Comparison of ENCODE assay signal across 18 cellular contexts in the genomic region with DNA sequence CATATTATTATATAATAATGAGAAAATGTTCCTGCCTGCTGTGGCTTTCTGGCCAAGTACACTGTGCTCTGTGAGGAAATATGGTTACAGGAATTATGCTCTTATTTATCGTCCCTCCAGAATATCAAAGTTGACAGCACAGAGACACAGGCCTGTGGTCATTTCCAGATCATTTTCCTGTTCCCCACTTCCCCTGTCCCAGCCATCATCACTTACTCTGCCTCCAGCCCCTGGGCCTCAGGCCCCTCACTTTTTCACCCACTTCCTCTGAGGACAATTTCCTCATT. TPM values are rescaled to one million over a fixed set of nuclear protein-coding genes. Genes with fewer than 3 reads are reported as not detected.
DNase-seq lines count a peak whose midpoint lies in the region; ATAC-seq and TF ChIP-seq lines count a peak whose summit lies in the region.
"Had no signal": no experiment of that assay in that cellular context is flagged by ENCODE, and none has a peak within 500 bp of the region (broad histone marks: within the 10 kb centered on the region; RNA-seq: fewer than 3 reads in every experiment).

No MANE protein-coding gene starts in this region.

- H3K79me2 ChIP-seq in Karpas-422 (ENCODE audit: low read length) = no peaks in the 10 kb centered on the region

- H3K4me1 ChIP-seq in Karpas-422 (ENCODE audit: low read length) (peaks cover 47% of the 10 kb centered on the region), lower lobe of right lung (peaks cover 40% of the 10 kb centered on the region)

- H3K27me3 ChIP-seq in Karpas-422 (ENCODE audit: low read length) = no peaks in the 10 kb centered on the region
- no peaks in the 10 kb centered on the region for H3K27me3 ChIP-seq in lower lobe of right lung (ENCODE audit: low read depth)

- H4K20me1 ChIP-seq in Karpas-422 (ENCODE audit: insufficient read depth, low read depth, low read length) = no peaks in the 10 kb centered on the region

- no peak overlapping the region for H3K27ac ChIP-seq in Karpas-422 (ENCODE audit: low read length)
- peak overlapping the region; percentile 71 for H3K27ac ChIP-seq in lower lobe of right lung
- H3K27ac ChIP-seq in temporal lobe (ENCODE audit: low read depth, low read length) = peak overlapping the region; percentile 52

- no peak overlapping the region for H3K4me2 ChIP-seq in Karpas-422 (ENCODE audit: low read depth, low read length, poor library complexity, severe bottlenecking)

- H2AFZ ChIP-seq in Karpas-422 (ENCODE audit: low read length) = no peak overlapping the region

- H3K36me3 ChIP-seq in Karpas-422 (ENCODE audit: insufficient read depth, low read length) (no peaks in the 10 kb centered on the region), lower lobe of right lung (no peaks in the 10 kb centered on the region)

- H3K9ac ChIP-seq in Karpas-422 (ENCODE audit: low read length) = 0 out of 2 replicates have a peak overlapping the region, but pooled peaks have one; percentile 36

- H3K9me3 ChIP-seq in Karpas-422 (ENCODE audit: low read length) (no peaks in the 10 kb centered on the region), lower lobe of right lung (no peaks in the 10 kb centered on the region)

- ATAC-seq in lower lobe of right lung (no peak), GM18907 (IDR thresholded peaks at IDR 0.05; ENCODE audit: unreplicated experiment) (no peak)

- DNase-seq in Karpas-422 = no peak
- peak; percentile 36 for DNase-seq in UCSD-AML1 (lab: John Stamatoyannopoulos, UW; ENCODE audit: unreplicated experiment)
- no peak for DNase-seq in lower lobe of right lung
- DNase-seq in foreskin fibroblast = no peak
- no peak for DNase-seq in NCI-H345 treated with DMSO at 0.1 percent for 48 hours (lab: John Stamatoyannopoulos, UW; ENCODE audit: unreplicated experiment)
- DNase-seq: activated CD4-positive, alpha-beta T cell treated with anti-CD3 and anti-CD28 coated beads, Interleukin-2, amount 10 ng/mL, durations not matched to agents 7 days and 5 days; activated naive CD4-positive, alpha-beta T cell treated with anti-CD3 and anti-CD28 coated beads, Interleukin-2, amount 50 U/mL, for 16 hours; Calu3; immature natural killer cell; NCI-H2029; NCI-H524; stimulated activated naive CD4-positive, alpha-beta T cell treated with Interleukin-2 at 50 U/mL for 16 hours had no signal

- TF ChIP-seq CTCF in lower lobe of right lung (IDR thresholded peaks at IDR 0.05) (no peak), foreskin fibroblast (IDR thresholded peaks at IDR 0.05; ENCODE audit: low read depth, low read length) (no peak)

- intact Hi-C loops in lower lobe of right lung (cut with DNase I) = no loop called here

- H3K9me2 ChIP-seq in Karpas-422 (replicated peaks; ENCODE audit: insufficient read depth, low read length) = no peaks in the 10 kb centered on the region

- no peak overlapping the region for H3K4me3 ChIP-seq in Karpas-422 (ENCODE audit: low read length)
- no peak overlapping the region for H3K4me3 ChIP-seq in lower lobe of right lung
- no peak overlapping the region for H3K4me3 ChIP-seq in foreskin fibroblast (ENCODE audit: low read depth in 1 of 2, low read length in 2 of 2)

RNA-seq across cellular contexts. Expression of gene MAB21L3, which starts 53.6 kb away (rescaled TPM):
- not detected in 2 replicates for total RNA-seq in Karpas-422 (2014; rRNA removed; shearing (Covaris generic); ENCODE audit: low replicate concordance)
- total RNA-seq in lower lobe of right lung (1.2 TPM), temporal lobe (under 0.01 TPM)
- total RNA-seq: activated CD4-positive, alpha-beta T cell treated with anti-CD3 and anti-CD28 coated beads, Interleukin-2, amount 10 ng/mL, durations not matched to agents 7 days and 5 days; lung microvascular endothelial cell; OCI-LY7; pulmonary artery endothelial cell; SK-MEL-5 had no signal
